In the genomic region with DNA sequence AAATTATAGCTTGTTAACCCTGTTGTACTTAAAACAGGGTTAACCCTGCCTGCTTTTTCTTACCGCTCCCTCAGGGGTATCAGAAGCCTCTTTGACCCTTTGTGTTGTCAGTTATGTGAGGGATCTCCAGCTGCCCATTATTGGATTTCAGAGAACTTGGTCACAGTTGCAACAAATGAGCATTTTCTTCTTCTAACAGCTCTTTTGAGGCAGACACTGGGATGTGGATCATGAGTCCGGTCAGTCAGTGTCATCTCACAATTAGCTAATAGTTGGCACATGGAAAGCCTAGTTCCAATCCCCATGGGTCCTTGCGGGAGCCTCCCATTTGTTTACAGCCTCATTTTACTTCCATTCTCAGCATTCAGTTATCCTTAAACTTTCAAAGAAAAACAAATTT, we compare ENCODE assay signal across 13 cellular contexts.
DNase-seq lines count a peak whose midpoint lies in the region; ATAC-seq, FAIRE-seq and TF ChIP-seq lines count a peak whose summit lies in the region.
"Had no signal": no experiment of that assay in that cellular context is flagged by ENCODE, and none has a peak within 500 bp of the region (broad histone marks: within the 10 kb centered on the region; RNA-seq: fewer than 3 reads in every experiment).

No MANE protein-coding gene starts in this region.

- no TSS peak for BruUV-seq in A673 (replicated peaks; lab: Mats Ljungman, UMichigan)

- POLR2A ChIA-PET in A673 (lab: Charles Lee; ENCODE audit: low non-redundant PET): no interaction called here

- H3K4me1 ChIP-seq in A673 (ENCODE audit: insufficient read depth, low read length, poor library complexity, severe bottlenecking) (peaks cover 22% of the 10 kb centered on the region), keratinocyte (ENCODE audit: control insufficient read depth, extremely low read depth, insufficient read depth, low read length) (peaks cover 6% of the 10 kb centered on the region), rectal smooth muscle tissue (ENCODE audit: control insufficient read depth, insufficient read depth, low read length) (peaks cover 2% of the 10 kb centered on the region)

- CTCF ChIA-PET in A673 (lab: Charles Lee): no interaction called here

- H2AFZ ChIP-seq in keratinocyte (ENCODE audit: control insufficient read depth, low read length): no peak overlapping the region

- H3K27me3 ChIP-seq in A673 (replicated peaks; ENCODE audit: insufficient read depth, low read depth, low read length, poor library complexity): no peaks in the 10 kb centered on the region
- H3K27me3 ChIP-seq in keratinocyte (ENCODE audit: control insufficient read depth, extremely low read depth, insufficient read depth, low read length): no peaks in the 10 kb centered on the region
- H3K27me3 ChIP-seq in rectal smooth muscle tissue (ENCODE audit: control insufficient read depth, insufficient read depth, low read length): no peaks in the 10 kb centered on the region

- H3K9ac ChIP-seq in keratinocyte (ENCODE audit: control insufficient read depth, extremely low read depth, insufficient read depth, low read length) (no peak overlapping the region), rectal smooth muscle tissue (ENCODE audit: low read length) (no peak overlapping the region)

- DNase-seq in A673 (ENCODE audit: low spot score) (no peak), keratinocyte (ENCODE audit: low read depth, low spot score) (no peak)
- DNase-seq: activated CD4-positive, alpha-beta T cell treated with anti-CD3 and anti-CD28 coated beads for 4 hours; HCEC 1CT; NCI-H1694 treated with DMSO at 0.1 percent for 48 hours; stimulated activated naive B cell treated with anti-CD40 and anti-IgM and Interleukin-4, amounts not matched to agents 10 μg/mL and 1 μg/mL and 100 μg/mL, for 72 hours; T-helper 1 cell had no signal

- H3K4me3 ChIP-seq in A673 (ENCODE audit: low read depth, low read length, poor library complexity, severe bottlenecking): no peak overlapping the region
- H3K4me3 ChIP-seq in keratinocyte (ENCODE audit: control insufficient read depth in 2 of 3, extremely low read depth in 1 of 3, insufficient read depth in 2 of 3, low read depth in 1 of 3, low read length in 3 of 3): no peak overlapping the region
- no peak overlapping the region for H3K4me3 ChIP-seq in rectal smooth muscle tissue (ENCODE audit: low read length)

- intact Hi-C loops in A673 (cut with micrococcal nuclease; ENCODE audit: unreplicated experiment): no loop called here

- no peaks in the 10 kb centered on the region for H3K36me3 ChIP-seq in A673 (ENCODE audit: insufficient read depth, low read length, poor library complexity, severe bottlenecking)
- no peaks in the 10 kb centered on the region for H3K36me3 ChIP-seq in keratinocyte (ENCODE audit: control insufficient read depth in 2 of 2, extremely low read depth in 1 of 2, insufficient read depth in 2 of 2, low read length in 2 of 2)
- H3K36me3 ChIP-seq in rectal smooth muscle tissue (ENCODE audit: control insufficient read depth, insufficient read depth, low read length): no peaks in the 10 kb centered on the region

- TF ChIP-seq CTCF in A673 (conservative IDR thresholded peaks at IDR 0.05; ENCODE audit: low read depth, low read length) (no peak), keratinocyte (optimal IDR thresholded peaks at IDR 0.05 in 1 of 3, IDR thresholded peaks at IDR 0.05 in 1 of 3, conservative IDR thresholded peaks at IDR 0.05 in 1 of 3; ENCODE audit: extremely low read depth in 1 of 3, insufficient read depth in 2 of 3, low read length in 3 of 3) (no peak)

- no peaks in the 10 kb centered on the region for H3K9me1 ChIP-seq in keratinocyte (ENCODE audit: control insufficient read depth, extremely low read depth, insufficient read depth, low read length)

- ATAC-seq in GM19324 (IDR thresholded peaks at IDR 0.05; ENCODE audit: low FRiP score, unreplicated experiment): no peak
- ATAC-seq in HG02973 (IDR thresholded peaks at IDR 0.05; ENCODE audit: unreplicated experiment): no peak
- ATAC-seq in HG03521 (IDR thresholded peaks at IDR 0.05; ENCODE audit: unreplicated experiment): no peak
- ATAC-seq in GM19467 (IDR thresholded peaks at IDR 0.05; ENCODE audit: unreplicated experiment): no peak
- ATAC-seq: stimulated activated naive B cell treated with anti-CD40 and anti-IgM and Interleukin-4, amounts not matched to agents 10 μg/mL and 1 μg/mL and 100 μg/mL, for 72 hours had no signal

- no peaks in the 10 kb centered on the region for H3K79me2 ChIP-seq in keratinocyte (ENCODE audit: control insufficient read depth, insufficient read depth, low read length)

- peaks cover 8% of the 10 kb centered on the region for H3K9me3 ChIP-seq in A673 (ENCODE audit: low read depth, low read length, poor library complexity, severe bottlenecking)
- no peaks in the 10 kb centered on the region for H3K9me3 ChIP-seq in keratinocyte (ENCODE audit: control insufficient read depth, low read depth, low read length)

- no peak overlapping the region for H3K4me2 ChIP-seq in keratinocyte (ENCODE audit: control insufficient read depth, extremely low read depth, insufficient read depth, low read depth, low read length)

- peak; percentile 29 for FAIRE-seq in keratinocyte (lab: Jason Lieb, UNC)

- dilution Hi-C loops in keratinocyte (cut with MboI; ENCODE audit: extremely low pct_ligation_motif_present, low sequenced_read_pairs): no loop called here

- H3K27ac ChIP-seq in A673 (ENCODE audit: low read depth, low read length, poor library complexity, severe bottlenecking) (peak overlapping the region; percentile 60), cingulate gyrus (ENCODE audit: low read depth, low read length) (peak overlapping the region; percentile 92), keratinocyte (ENCODE audit: control insufficient read depth, insufficient read depth, low read length) (no peak overlapping the region), rectal smooth muscle tissue (ENCODE audit: low read depth, low read length) (peak overlapping the region; percentile 40)

- H4K20me1 ChIP-seq in keratinocyte (ENCODE audit: control insufficient read depth, extremely low read depth, insufficient read depth, low read length): no peaks in the 10 kb centered on the region
